In the genomic region with DNA sequence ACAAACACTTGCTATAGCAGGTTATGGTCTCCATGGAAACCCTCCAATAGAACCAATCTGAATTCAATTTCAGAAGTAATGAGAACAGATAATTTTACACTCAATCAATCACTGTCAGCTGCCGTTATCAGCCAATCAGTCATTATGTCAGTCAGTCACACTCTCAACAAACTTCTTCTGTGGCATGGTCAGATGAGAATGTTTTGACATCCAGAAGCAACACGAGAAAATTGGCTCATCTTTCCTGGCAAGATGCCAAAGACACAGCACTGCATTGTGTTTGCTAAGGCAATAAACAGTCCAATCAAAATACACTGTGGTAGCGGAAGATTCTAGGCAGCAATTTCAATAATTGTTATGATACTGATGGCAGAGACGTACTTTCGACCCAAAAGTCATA, we compare ENCODE assay signal across 2 cellular contexts.
TF ChIP-seq lines count a peak whose summit lies in the region.

No MANE protein-coding gene starts in this region.

TF ChIP-seq in K562, 482 proteins besides CTCF, POLR2A, EP300 and RAD21:
- TF ChIP-seq NFIX (CRISPR knock-in tag; IDR thresholded peaks at IDR 0.05; ENCODE audit: low read depth) (peak; percentile 89), MEIS2 (IDR thresholded peaks at IDR 0.05; ENCODE audit: partially characterized antibody) (peak; percentile 70), MEF2A (IDR thresholded peaks at IDR 0.05; ENCODE audit: control insufficient read depth, low read depth, low read length) (no peak), MAFK (IDR thresholded peaks at IDR 0.05; ENCODE audit: low read length) (no peak), NFIC (IDR thresholded peaks at IDR 0.05) (peak; percentile 96)
- TF ChIP-seq, protein P1, sequence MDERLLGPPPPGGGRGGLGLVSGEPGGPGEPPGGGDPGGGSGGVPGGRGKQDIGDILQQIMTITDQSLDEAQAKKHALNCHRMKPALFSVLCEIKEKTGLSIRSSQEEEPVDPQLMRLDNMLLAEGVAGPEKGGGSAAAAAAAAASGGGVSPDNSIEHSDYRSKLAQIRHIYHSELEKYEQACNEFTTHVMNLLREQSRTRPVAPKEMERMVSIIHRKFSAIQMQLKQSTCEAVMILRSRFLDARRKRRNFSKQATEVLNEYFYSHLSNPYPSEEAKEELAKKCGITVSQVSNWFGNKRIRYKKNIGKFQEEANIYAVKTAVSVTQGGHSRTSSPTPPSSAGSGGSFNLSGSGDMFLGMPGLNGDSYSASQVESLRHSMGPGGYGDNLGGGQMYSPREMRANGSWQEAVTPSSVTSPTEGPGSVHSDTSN (CRISPR knock-in tag; IDR thresholded peaks at IDR 0.05; ENCODE audit: low read depth), result no peak
- TF ChIP-seq, protein P1 (tag; conservative IDR thresholded peaks at IDR 0.05; ENCODE audit: low read depth), result peak; percentile 79
- TF ChIP-seq, protein P2, sequence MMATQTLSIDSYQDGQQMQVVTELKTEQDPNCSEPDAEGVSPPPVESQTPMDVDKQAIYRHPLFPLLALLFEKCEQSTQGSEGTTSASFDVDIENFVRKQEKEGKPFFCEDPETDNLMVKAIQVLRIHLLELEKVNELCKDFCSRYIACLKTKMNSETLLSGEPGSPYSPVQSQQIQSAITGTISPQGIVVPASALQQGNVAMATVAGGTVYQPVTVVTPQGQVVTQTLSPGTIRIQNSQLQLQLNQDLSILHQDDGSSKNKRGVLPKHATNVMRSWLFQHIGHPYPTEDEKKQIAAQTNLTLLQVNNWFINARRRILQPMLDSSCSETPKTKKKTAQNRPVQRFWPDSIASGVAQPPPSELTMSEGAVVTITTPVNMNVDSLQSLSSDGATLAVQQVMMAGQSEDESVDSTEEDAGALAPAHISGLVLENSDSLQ (IDR thresholded peaks at IDR 0.05), result peak; percentile 82

TF ChIP-seq in HepG2, 621 proteins besides CTCF, POLR2A, EP300 and RAD21:
- peak; percentile 88 for TF ChIP-seq LCORL (IDR thresholded peaks at IDR 0.05)
- no peak for TF ChIP-seq LCORL (CRISPR knock-in tag; IDR thresholded peaks at IDR 0.05)
- TF ChIP-seq ZNF619 (CRISPR knock-in tag; IDR thresholded peaks at IDR 0.05), result no peak
